In the genomic region with DNA sequence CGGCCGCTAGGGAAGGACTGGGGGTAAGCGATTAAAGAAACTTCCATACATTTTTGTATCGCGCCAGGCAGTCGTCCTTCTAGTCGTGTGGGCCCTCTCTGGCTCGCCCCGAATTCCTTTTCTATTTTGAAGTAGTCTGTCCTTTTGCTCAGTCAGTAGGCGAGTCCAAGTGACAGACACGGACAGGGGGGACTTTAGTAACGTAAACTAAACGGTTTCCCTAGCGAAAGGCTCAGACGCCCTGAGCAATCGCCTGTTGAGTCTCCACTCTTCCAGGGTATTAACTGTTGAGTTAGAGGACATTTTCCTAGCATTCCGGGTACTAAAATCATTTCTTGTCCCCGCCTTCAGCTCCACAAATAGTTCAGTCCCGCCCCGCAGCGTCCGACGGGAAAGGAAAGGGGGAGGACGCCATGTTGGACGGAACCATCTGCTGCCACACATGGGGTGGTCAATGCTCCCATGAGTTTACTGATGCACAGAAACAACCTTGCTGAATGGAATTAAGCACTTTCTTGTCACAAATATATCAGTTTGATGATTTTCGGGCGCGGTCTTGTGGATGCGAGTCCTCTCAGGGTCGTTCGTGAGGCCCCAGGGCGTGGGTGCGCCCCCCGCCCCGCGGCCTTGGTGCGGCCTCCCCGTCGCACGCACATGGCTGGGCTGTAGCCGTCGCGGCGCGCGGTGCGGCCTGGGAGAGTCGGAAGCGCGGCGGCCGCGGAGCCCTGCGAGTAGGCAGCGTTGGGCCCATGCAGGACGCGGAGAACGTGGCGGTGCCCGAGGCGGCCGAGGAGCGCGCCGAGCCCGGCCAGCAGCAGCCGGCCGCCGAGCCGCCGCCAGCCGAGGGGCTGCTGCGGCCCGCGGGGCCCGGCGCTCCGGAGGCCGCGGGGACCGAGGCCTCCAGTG, we compare ENCODE assay signal across 8 cellular contexts. TPM values are rescaled to one million over a fixed set of nuclear protein-coding genes. Genes with fewer than 3 reads are reported as not detected.
DNase-seq lines count a peak whose midpoint lies in the region; ATAC-seq and TF ChIP-seq lines count a peak whose summit lies in the region.

A gene (plus strand): TSS at position 655 of the 906 bp plus-strand sequence. CDS start 95 bp downstream, at position 750.

- ATAC-seq in GM21786 (IDR thresholded peaks at IDR 0.05; ENCODE audit: unreplicated experiment) = peak; percentile 68
- peak; percentile 92 for ATAC-seq in Panc1
- peak; percentile 89 to 90 for ATAC-seq in activated T-cell treated with anti-CD3 and anti-CD28 coated beads, Interleukin-2, amount 50 U/mL, for 4 hours

- TF ChIP-seq POLR2A in esophagus muscularis mucosa (IDR thresholded peaks at IDR 0.05; ENCODE audit: low read depth) = peak; percentile 14

- H3K27ac ChIP-seq in KMS-11 = peak within 1 kb of the TSS; percentile 94
- peak within 1 kb of the TSS; percentile 99 for H3K27ac ChIP-seq in Panc1 (ENCODE audit: low read length)
- H3K27ac ChIP-seq in esophagus muscularis mucosa (replicated peaks in 1 of 4) = peak within 1 kb of the TSS; percentile 93 to 98 (median 97)
- H3K27ac ChIP-seq in muscle layer of colon (ENCODE audit: low read depth, low read length) = peak within 1 kb of the TSS; percentile 92

- peak within 1 kb of the TSS; percentile 88 for H3K4me3 Mint-ChIP-seq in activated T-cell treated with anti-CD3 and anti-CD28 coated beads, Interleukin-2, amount 50 U/mL, for 4 hours

- peak; percentile 97 for DNase-seq in DMS79 treated with DMSO at 0.1 percent for 48 hours (lab: John Stamatoyannopoulos, UW)
- DNase-seq in Panc1 (ENCODE audit: low read depth, low spot score) = peak; percentile 94
- peak; percentile 86 for DNase-seq in activated T-cell treated with anti-CD3 and anti-CD28 coated beads, Interleukin-2, amount 50 U/mL, for 4 hours
- peak; percentile 98 for DNase-seq in esophagus muscularis mucosa (ENCODE audit: extremely low spot score)
- peak; percentile 71 to 76 for DNase-seq in stimulated activated CD8-positive, alpha-beta memory T cell treated with anti-CD3 and anti-CD28 coated beads, Interleukin-7, amount 100 ng/mL, for 1 hour (ENCODE audit: low read depth in 2 of 2)

- H3K9ac ChIP-seq in KMS-11 (peak within 1 kb of the TSS; percentile 98), muscle layer of colon (ENCODE audit: low read length) (peak within 1 kb of the TSS; percentile 57)

- BruUV-seq in Panc1 (replicated peaks; lab: Mats Ljungman, UMichigan) = no TSS peak

- TF ChIP-seq CTCF in KMS-11 (conservative IDR thresholded peaks at IDR 0.05; ENCODE audit: low read depth, low read length) (no peak), Panc1 (IDR thresholded peaks at IDR 0.05) (no peak), esophagus muscularis mucosa (IDR thresholded peaks at IDR 0.05) (no peak)

- no peaks in the 10 kb centered on the region for H3K27me3 Mint-ChIP-seq in activated T-cell treated with anti-CD3 and anti-CD28 coated beads, Interleukin-2, amount 50 U/mL, for 4 hours (ENCODE audit: low read depth)

- no peaks in the 10 kb centered on the region for H3K9me3 Mint-ChIP-seq in activated T-cell treated with anti-CD3 and anti-CD28 coated beads, Interleukin-2, amount 50 U/mL, for 4 hours

- H3K4me2 ChIP-seq in KMS-11 = peak within 1 kb of the TSS; percentile 80

- peak within 1 kb of the TSS; percentile 78 for H2AFZ ChIP-seq in KMS-11 (ENCODE audit: low read depth)

- intact Hi-C loops in Panc1 (cut with micrococcal nuclease; ENCODE audit: unreplicated experiment) (no loop called here), esophagus muscularis mucosa (cut with DNase I) (loop anchor here (5.0 kb wide), 3 partner anchors 42 to 782 kb away; a partner anchor contains a TSS)

- H3K4me3 ChIP-seq in KMS-11 (IDR thresholded peaks at IDR 0.05; ENCODE audit: insufficient read depth, low read depth, low read length) = no peak within 1 kb of the TSS
- peak within 1 kb of the TSS; percentile 64 to 98 for H3K4me3 ChIP-seq in Panc1 (ENCODE audit: low read depth in 2 of 2, low read length in 2 of 2)
- peak within 1 kb of the TSS; percentile 90 to 100 (median 96) for H3K4me3 ChIP-seq in esophagus muscularis mucosa
- H3K4me3 ChIP-seq in muscle layer of colon (ENCODE audit: low read depth in 1 of 2, low read length in 2 of 2) = peak within 1 kb of the TSS; percentile 84 to 86

- H3K27me3 ChIP-seq in KMS-11 (ENCODE audit: insufficient read depth, low read depth) = no peaks in the 10 kb centered on the region
- H3K27me3 ChIP-seq in Panc1 (ENCODE audit: control insufficient read depth, insufficient read depth, low read length) = no peaks in the 10 kb centered on the region
- no peaks in the 10 kb centered on the region for H3K27me3 ChIP-seq in esophagus muscularis mucosa
- H3K27me3 ChIP-seq in muscle layer of colon (ENCODE audit: control insufficient read depth in 1 of 2, insufficient read depth in 2 of 2, low read length in 2 of 2) = no peaks in the 10 kb centered on the region

- 0% methylated on average over 42 of the region's 81 CpGs for WGBS in esophagus muscularis mucosa

- peaks cover 22% of the 10 kb centered on the region for H3K36me3 Mint-ChIP-seq in activated T-cell treated with anti-CD3 and anti-CD28 coated beads, Interleukin-2, amount 50 U/mL, for 4 hours (ENCODE audit: insufficient read depth)

- POLR2A ChIA-PET in Panc1 (lab: Charles Lee) = interaction anchor here (0.6 kb wide), 1 partner anchor 102 kb away, joined by 12 read pairs; no protein-coding TSS in a partner anchor

- H3K9me3 ChIP-seq in Panc1 (ENCODE audit: control insufficient read depth, insufficient read depth, low read depth, low read length) = no peaks in the 10 kb centered on the region
- no peaks in the 10 kb centered on the region for H3K9me3 ChIP-seq in esophagus muscularis mucosa
- H3K9me3 ChIP-seq in muscle layer of colon (ENCODE audit: low read length) = no peaks in the 10 kb centered on the region

- no peak for TF ChIP-seq EP300 in esophagus muscularis mucosa (IDR thresholded peaks at IDR 0.05)

- peaks cover 36% of the 10 kb centered on the region for H4K20me1 ChIP-seq in KMS-11 (ENCODE audit: insufficient read depth)

- CTCF ChIA-PET in Panc1 (lab: Charles Lee) = interaction anchor here (0.6 kb wide), 1 partner anchor 1162 kb away, joined by 3 read pairs; no protein-coding TSS in a partner anchor

- in situ Hi-C loops in Panc1 (cut with HindIII; ENCODE audit: low pct_unique_long_range_greater_than_20kb, low sequenced_read_pairs) = no loop called here

- H3K36me3 ChIP-seq in KMS-11 (ENCODE audit: insufficient read depth) (peaks cover 7% of the 10 kb centered on the region; the same call in 1 of the 2 replicates), Panc1 (ENCODE audit: control insufficient read depth, insufficient read depth, low read length) (peaks cover 12% of the 10 kb centered on the region), esophagus muscularis mucosa (peaks cover 0 to 20% (median 9%) of the 10 kb centered on the region in 4 donors), muscle layer of colon (ENCODE audit: insufficient read depth, low read length) (no peaks in the 10 kb centered on the region)

- H3K4me1 ChIP-seq in KMS-11 (ENCODE audit: low read depth, poor library complexity, severe bottlenecking) (peaks cover 38% of the 10 kb centered on the region), Panc1 (ENCODE audit: control insufficient read depth, insufficient read depth, low read length) (peaks cover 13% of the 10 kb centered on the region), esophagus muscularis mucosa (peaks cover 33 to 53% (median 52%) of the 10 kb centered on the region in 4 donors), muscle layer of colon (ENCODE audit: insufficient read depth, low read length) (peaks cover 36% of the 10 kb centered on the region)

- peaks cover 32% of the 10 kb centered on the region for H3K4me1 Mint-ChIP-seq in activated T-cell treated with anti-CD3 and anti-CD28 coated beads, Interleukin-2, amount 50 U/mL, for 4 hours (ENCODE audit: low read depth)

- peaks cover 58% of the 10 kb centered on the region for H3K79me2 ChIP-seq in KMS-11 (ENCODE audit: insufficient read depth, low read depth)

RNA-seq across cellular contexts. Expression of the gene that starts here (rescaled TPM):
- total RNA-seq in Panc1 (2021; ENCODE audit: unreplicated experiment) (432 TPM), esophagus muscularis mucosa (100 to 1,000 TPM; 105 to 155 (median 128) TPM)
- polyA plus RNA-seq in Panc1 (2012; ENCODE audit: insufficient read length) = 349 TPM
- 100 to 1,000 TPM; 448 to 483 (median 474) TPM for total RNA-seq in activated T-cell treated with anti-CD3 and anti-CD28 coated beads, Interleukin-2, amount 50 U/mL, for 4 hours
